ENCODE assay signal across 21 cellular contexts in the genomic region with DNA sequence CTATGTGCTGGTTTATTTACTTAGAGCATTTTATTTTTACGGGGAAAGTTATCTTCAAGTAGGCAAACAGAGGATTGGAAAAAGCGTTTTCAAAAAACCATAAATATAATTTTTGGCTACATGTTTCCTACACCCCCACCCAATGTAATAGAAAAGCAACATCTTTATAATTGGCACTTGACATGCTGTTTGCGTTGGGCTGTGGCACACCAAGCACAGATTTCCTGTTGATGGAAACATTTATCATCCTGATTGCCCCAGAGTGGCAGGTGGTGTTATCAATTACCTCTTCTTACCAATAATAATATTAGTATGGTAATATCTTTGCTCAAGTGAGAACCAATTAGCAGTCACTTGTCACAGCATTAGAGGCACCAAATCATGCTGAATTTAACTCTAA. TPM values are rescaled to one million over a fixed set of nuclear protein-coding genes. Genes with fewer than 3 reads are reported as not detected.
DNase-seq lines count a peak whose midpoint lies in the region; ATAC-seq and TF ChIP-seq lines count a peak whose summit lies in the region.
"Had no signal": no experiment of that assay in that cellular context is flagged by ENCODE, and none has a peak within 500 bp of the region (broad histone marks: within the 10 kb centered on the region; RNA-seq: fewer than 3 reads in every experiment).

No MANE protein-coding gene starts in this region.

- H3F3A ChIP-seq in GM23338 (replicated peaks; ENCODE audit: low read depth), result peaks cover 30% of the 10 kb centered on the region

- H3K36me3 ChIP-seq in GM23338 (ENCODE audit: insufficient read depth), result no peaks in the 10 kb centered on the region

- H3K4me3 ChIP-seq in GM23338, result peak overlapping the region; percentile 53

- H3K27me3 Mint-ChIP-seq in GM23338 (ENCODE audit: insufficient read depth, low read depth, poor library complexity), result peaks cover 75% of the 10 kb centered on the region
- peaks cover 74% of the 10 kb centered on the region for H3K27me3 Mint-ChIP-seq in neural crest cell (ENCODE audit: low read depth)

- H3K4me3 Mint-ChIP-seq in GM23338, result no peak overlapping the region
- H3K4me3 Mint-ChIP-seq in neural crest cell, result peak overlapping the region; percentile 83
- H3K4me3 Mint-ChIP-seq: IgD-negative memory B cell had no signal

- peaks cover 16% of the 10 kb centered on the region for H3K9me3 Mint-ChIP-seq in GM23338
- no peaks in the 10 kb centered on the region for H3K9me3 Mint-ChIP-seq in neural crest cell
- H3K9me3 Mint-ChIP-seq: IgD-negative memory B cell had no signal

- in situ Hi-C loops in G401 (cut with HindIII; ENCODE audit: low sequenced_read_pairs), result no loop called here

- TF ChIP-seq CTCF in GM23338 (conservative IDR thresholded peaks at IDR 0.05; ENCODE audit: low read depth in 2 of 2) (no peak), neural crest cell (conservative IDR thresholded peaks at IDR 0.05) (no peak)

- peaks cover 5% of the 10 kb centered on the region; the same call in 2 of the 3 replicates for H3K36me3 Mint-ChIP-seq in GM23338 (ENCODE audit: low read depth)
- peaks cover 9% of the 10 kb centered on the region for H3K36me3 Mint-ChIP-seq in neural crest cell (ENCODE audit: low read depth)
- H3K36me3 Mint-ChIP-seq: CD14-positive monocyte, IgD-negative memory B cell had no signal

- H3K79me2 ChIP-seq in GM23338 (replicated peaks; ENCODE audit: insufficient read depth), result no peaks in the 10 kb centered on the region

- H3K27me3 ChIP-seq in GM23338 (ENCODE audit: insufficient read depth), result peaks cover 85% of the 10 kb centered on the region

- H3K27ac Mint-ChIP-seq in GM23338, result no peak overlapping the region
- H3K27ac Mint-ChIP-seq in neural crest cell (ENCODE audit: unreplicated experiment), result no peak overlapping the region
- H3K27ac Mint-ChIP-seq: CD14-positive monocyte had no signal

- ATAC-seq in GM23338 (no peak), GM19455 (IDR thresholded peaks at IDR 0.05; ENCODE audit: unreplicated experiment) (no peak)
- ATAC-seq: Panc1 had no signal

- peaks cover 5% of the 10 kb centered on the region; the same call in 1 of the 2 replicates for H4K20me1 ChIP-seq in GM23338 (replicated peaks; ENCODE audit: insufficient read depth)

- peak; percentile 70 for DNase-seq in DMS153 (lab: John Stamatoyannopoulos, UW)
- DNase-seq in GM23338 (ENCODE audit: low spot score), result no peak
- peak; percentile 35 for DNase-seq in NCI-H345 (lab: John Stamatoyannopoulos, UW)
- no peak for DNase-seq in neural crest cell (ENCODE audit: low read depth, low spot score)
- no peak for DNase-seq in G401 (ENCODE audit: low spot score)
- no peak for DNase-seq in activated gamma-delta T cell treated with Interleukin-2 at 50 U/mL for 16 hours
- DNase-seq: ACHN, AML-193, COR-L47, EL, HCEC 1CT, Kasumi-1, NCI-H1694, NCI-H2107, NCI-H446, NCI-H82 had no signal

- peak overlapping the region; percentile 82 for H3K4me2 ChIP-seq in GM23338

- H2AFZ ChIP-seq in GM23338, result no peak overlapping the region

- H3K4me1 ChIP-seq in GM23338 (ENCODE audit: insufficient read depth), result peaks cover 44% of the 10 kb centered on the region

- H3K4me1 Mint-ChIP-seq in GM23338 (peaks cover 39% of the 10 kb centered on the region), neural crest cell (peaks cover 32% of the 10 kb centered on the region)
- H3K4me1 Mint-ChIP-seq: CD14-positive monocyte had no signal

- H3K27ac ChIP-seq in GM23338 (ENCODE audit: low read depth), result no peak overlapping the region
- H3K27ac ChIP-seq: HL-60 had no signal

- no peaks in the 10 kb centered on the region for H3K9me2 ChIP-seq in GM23338 (ENCODE audit: insufficient read depth)

TF ChIP-seq in GM23338, 12 proteins besides CTCF, POLR2A, EP300 and RAD21 (continues in another document):
- TF ChIP-seq NANOG (IDR thresholded peaks at IDR 0.05; ENCODE audit: borderline replicate concordance) (no peak), CREB1 (CRISPR knock-in tag; IDR thresholded peaks at IDR 0.05; ENCODE audit: low read depth) (no peak), JUNB (IDR thresholded peaks at IDR 0.05; ENCODE audit: unreplicated experiment) (no peak), EZH2 (IDR thresholded peaks at IDR 0.05; ENCODE audit: low read depth, unreplicated experiment) (no peak)
- TF ChIP-seq, protein P1, sequence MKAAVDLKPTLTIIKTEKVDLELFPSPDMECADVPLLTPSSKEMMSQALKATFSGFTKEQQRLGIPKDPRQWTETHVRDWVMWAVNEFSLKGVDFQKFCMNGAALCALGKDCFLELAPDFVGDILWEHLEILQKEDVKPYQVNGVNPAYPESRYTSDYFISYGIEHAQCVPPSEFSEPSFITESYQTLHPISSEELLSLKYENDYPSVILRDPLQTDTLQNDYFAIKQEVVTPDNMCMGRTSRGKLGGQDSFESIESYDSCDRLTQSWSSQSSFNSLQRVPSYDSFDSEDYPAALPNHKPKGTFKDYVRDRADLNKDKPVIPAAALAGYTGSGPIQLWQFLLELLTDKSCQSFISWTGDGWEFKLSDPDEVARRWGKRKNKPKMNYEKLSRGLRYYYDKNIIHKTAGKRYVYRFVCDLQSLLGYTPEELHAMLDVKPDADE (IDR thresholded peaks at IDR 0.05), result no peak
- TF ChIP-seq, protein P2, sequence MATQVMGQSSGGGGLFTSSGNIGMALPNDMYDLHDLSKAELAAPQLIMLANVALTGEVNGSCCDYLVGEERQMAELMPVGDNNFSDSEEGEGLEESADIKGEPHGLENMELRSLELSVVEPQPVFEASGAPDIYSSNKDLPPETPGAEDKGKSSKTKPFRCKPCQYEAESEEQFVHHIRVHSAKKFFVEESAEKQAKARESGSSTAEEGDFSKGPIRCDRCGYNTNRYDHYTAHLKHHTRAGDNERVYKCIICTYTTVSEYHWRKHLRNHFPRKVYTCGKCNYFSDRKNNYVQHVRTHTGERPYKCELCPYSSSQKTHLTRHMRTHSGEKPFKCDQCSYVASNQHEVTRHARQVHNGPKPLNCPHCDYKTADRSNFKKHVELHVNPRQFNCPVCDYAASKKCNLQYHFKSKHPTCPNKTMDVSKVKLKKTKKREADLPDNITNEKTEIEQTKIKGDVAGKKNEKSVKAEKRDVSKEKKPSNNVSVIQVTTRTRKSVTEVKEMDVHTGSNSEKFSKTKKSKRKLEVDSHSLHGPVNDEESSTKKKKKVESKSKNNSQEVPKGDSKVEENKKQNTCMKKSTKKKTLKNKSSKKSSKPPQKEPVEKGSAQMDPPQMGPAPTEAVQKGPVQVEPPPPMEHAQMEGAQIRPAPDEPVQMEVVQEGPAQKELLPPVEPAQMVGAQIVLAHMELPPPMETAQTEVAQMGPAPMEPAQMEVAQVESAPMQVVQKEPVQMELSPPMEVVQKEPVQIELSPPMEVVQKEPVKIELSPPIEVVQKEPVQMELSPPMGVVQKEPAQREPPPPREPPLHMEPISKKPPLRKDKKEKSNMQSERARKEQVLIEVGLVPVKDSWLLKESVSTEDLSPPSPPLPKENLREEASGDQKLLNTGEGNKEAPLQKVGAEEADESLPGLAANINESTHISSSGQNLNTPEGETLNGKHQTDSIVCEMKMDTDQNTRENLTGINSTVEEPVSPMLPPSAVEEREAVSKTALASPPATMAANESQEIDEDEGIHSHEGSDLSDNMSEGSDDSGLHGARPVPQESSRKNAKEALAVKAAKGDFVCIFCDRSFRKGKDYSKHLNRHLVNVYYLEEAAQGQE (IDR thresholded peaks at IDR 0.05; ENCODE audit: unreplicated experiment), result no peak

RNA-seq across cellular contexts. Expression of a gene that starts 3.9 kb away (rescaled TPM):
- 29.0 and 39.8 TPM in 2 replicates for total RNA-seq in GM23338 (2014; rRNA removed; shearing (Covaris generic))
- 11.0 and 16.9 TPM in 2 replicates for polyA plus RNA-seq in GM23338 (2016; fragmentation: Nextera tagmentation; extraction: Ambion mirVana)
- 9.0 and 9.1 TPM in 2 replicates for total RNA-seq in neural crest cell
- total RNA-seq in G401 (2014; rRNA removed; shearing (Covaris generic)), result not detected in 2 replicates
- polyA plus RNA-seq: CD14-positive monocyte, IgD-negative memory B cell had no signal

Comparison
In these comparisons a context has a peak if more than half of its experiments do, and no peak if none do; other contexts are left out.
1. DNase-seq: peak in DMS153 (single experiment) and NCI-H345 (single experiment); none in GM23338 (single experiment), neural crest cell (single experiment), G401 (single experiment) and activated gamma-delta T cell treated with Interleukin-2 at 50 U/mL for 16 hours (single experiment).